Comparison of ENCODE assay signal across 8 cellular contexts in the genomic region with DNA sequence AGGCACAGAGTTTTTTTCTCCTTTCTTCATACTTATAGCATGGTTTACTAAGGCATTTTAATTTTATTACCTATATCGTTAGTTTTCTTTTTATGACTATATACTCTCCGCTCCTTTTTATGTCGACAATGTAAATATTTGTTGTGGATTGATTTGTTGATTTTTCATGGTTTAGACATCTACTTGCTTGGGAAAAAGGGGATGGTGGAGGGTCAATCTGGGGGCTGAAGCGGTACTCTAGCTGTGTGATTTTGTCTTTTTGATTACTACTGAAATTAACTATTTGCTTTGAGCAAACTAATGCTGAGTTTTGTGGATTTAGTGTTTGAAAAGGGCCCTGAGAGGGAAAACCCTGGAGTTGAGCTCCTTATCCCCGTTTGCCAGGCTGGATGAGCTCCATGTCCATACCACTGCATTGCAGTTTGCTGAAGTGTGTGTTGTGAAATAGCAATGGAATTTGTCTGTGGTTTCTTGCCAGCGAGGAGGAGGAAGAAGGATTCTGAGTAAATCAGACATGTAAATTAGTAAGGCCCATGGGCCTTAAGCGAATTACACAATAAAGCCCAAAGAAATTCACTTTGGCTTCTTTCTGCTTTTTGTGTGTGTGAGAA.
DNase-seq lines count a peak whose midpoint lies in the region; ATAC-seq, FAIRE-seq and TF ChIP-seq lines count a peak whose summit lies in the region.

No MANE protein-coding gene starts in this region.

- ATAC-seq in mucosa of descending colon (peak; percentile 54), GM19467 (IDR thresholded peaks at IDR 0.05; ENCODE audit: unreplicated experiment) (no peak), GM18870 (IDR thresholded peaks at IDR 0.05; ENCODE audit: unreplicated experiment) (no peak)
- ATAC-seq in naive thymus-derived CD8-positive, alpha-beta T cell = no peak

- H3K27ac Mint-ChIP-seq in naive thymus-derived CD8-positive, alpha-beta T cell = peak overlapping the region in 3 of 10 donors; percentile 0 to 51 (median 1)

- peak; percentile 79 for FAIRE-seq in bronchial epithelial cell (lab: Jason Lieb, UNC)

- H3K4me1 Mint-ChIP-seq in naive thymus-derived CD8-positive, alpha-beta T cell = peaks cover 26 to 34% (median 30%) of the 10 kb centered on the region in 4 donors

- peaks cover 60% of the 10 kb centered on the region for H3K4me1 ChIP-seq in mucosa of descending colon (ENCODE audit: low read depth)

- H3K27me3 ChIP-seq in MG63 (no peaks in the 10 kb centered on the region), bronchial epithelial cell (ENCODE audit: control insufficient read depth, insufficient read depth, low read length) (no peaks in the 10 kb centered on the region)

- H3K4me3 ChIP-seq in MG63 (no peak overlapping the region), bronchial epithelial cell (ENCODE audit: low read depth, low read length) (no peak overlapping the region), mucosa of descending colon (no peak overlapping the region)

- intact Hi-C loops in mucosa of descending colon (cut with DNase I, micrococcal nuclease) = no loop called here

- no peaks in the 10 kb centered on the region for H3K27me3 Mint-ChIP-seq in naive thymus-derived CD8-positive, alpha-beta T cell

- POLR2A ChIA-PET in naive thymus-derived CD8-positive, alpha-beta T cell (lab: Charles Lee) = interaction anchor here (0.6 kb wide), 1 partner anchor 23 kb away, joined by 3 read pairs; no protein-coding TSS in a partner anchor

- peaks cover 0 to 2% (median 0%) of the 10 kb centered on the region in 3 donors for H3K36me3 Mint-ChIP-seq in naive thymus-derived CD8-positive, alpha-beta T cell

- H3K9me3 Mint-ChIP-seq in naive thymus-derived CD8-positive, alpha-beta T cell = no peaks in the 10 kb centered on the region

- H3K9me3 ChIP-seq in MG63 (no peaks in the 10 kb centered on the region), mucosa of descending colon (no peaks in the 10 kb centered on the region)

- DNase-seq in Ammon's horn (ENCODE audit: low spot score) (peak; percentile 18), MG63 (peak; percentile 99), bronchial epithelial cell (ENCODE audit: low read depth) (peak; percentile 95), mucosa of descending colon (peak in 1 of 3 donors; percentile 38), D341Med (ENCODE audit: low spot score) (no peak)
- DNase-seq in naive thymus-derived CD8-positive, alpha-beta T cell = no peak

- TF ChIP-seq CTCF in bronchial epithelial cell (IDR thresholded peaks at IDR 0.05; ENCODE audit: insufficient read depth, low read length, severe bottlenecking) (no peak), mucosa of descending colon (IDR thresholded peaks at IDR 0.05) (no peak)

- no peak overlapping the region for H3K4me3 Mint-ChIP-seq in naive thymus-derived CD8-positive, alpha-beta T cell

- H3K36me3 ChIP-seq in MG63 (no peaks in the 10 kb centered on the region; the same call in 1 of the 2 replicates), bronchial epithelial cell (ENCODE audit: control insufficient read depth, insufficient read depth, low read length) (no peaks in the 10 kb centered on the region), mucosa of descending colon (ENCODE audit: low read depth) (no peaks in the 10 kb centered on the region)

Comparison
In these comparisons a context has a peak if more than half of its experiments do, and no peak if none do; other contexts are left out.
1. DNase-seq: peak in Ammon's horn (single experiment), MG63 (single experiment) and bronchial epithelial cell (single experiment); none in D341Med (single experiment) and naive thymus-derived CD8-positive, alpha-beta T cell (0 of 10).